8 cellular contexts compared by ENCODE assay signal in genomic region chr18:23437357-23438045, GRCh38. TPM values are rescaled to one million over a fixed set of nuclear protein-coding genes. Genes with fewer than 3 reads are reported as not detected.
DNase-seq lines count a peak whose midpoint lies in the region; ATAC-seq and TF ChIP-seq lines count a peak whose summit lies in the region.

No MANE protein-coding gene starts in this region.

- no peaks in the 10 kb centered on the region for H3K9me3 ChIP-seq in vagina

- TF ChIP-seq POLR2A in vagina (IDR thresholded peaks at IDR 0.05): no peak

- no peaks in the 10 kb centered on the region for H3K27me3 ChIP-seq in rectal smooth muscle tissue (ENCODE audit: control insufficient read depth, insufficient read depth, low read length)
- H3K27me3 ChIP-seq in vagina: no peaks in the 10 kb centered on the region

- intact Hi-C loops in vagina (cut with DNase I): no loop called here

- H3K4me1 ChIP-seq in rectal smooth muscle tissue (ENCODE audit: control insufficient read depth, insufficient read depth, low read length) (no peaks in the 10 kb centered on the region), vagina (peaks cover 19% of the 10 kb centered on the region)

- no peak overlapping the region for H3K27ac ChIP-seq in rectal smooth muscle tissue (ENCODE audit: low read depth, low read length)
- H3K27ac ChIP-seq in vagina: peak overlapping the region; percentile 48

- peak; percentile 99 for ATAC-seq in HG02610 (IDR thresholded peaks at IDR 0.05; ENCODE audit: unreplicated experiment)

- in situ Hi-C loops in GM13976 (cut with MboI; ENCODE audit: low sequenced_read_pairs, unreplicated experiment): no loop called here
- in situ Hi-C loops in astrocyte of the cerebellum (cut with HindIII; ENCODE audit: low sequenced_read_pairs): no loop called here

- peak overlapping the region; percentile 78 for H3K9ac ChIP-seq in rectal smooth muscle tissue (ENCODE audit: low read length)

- H3K4me3 ChIP-seq in astrocyte of the cerebellum (ENCODE audit: low read depth, low read length) (peak overlapping the region; percentile 82), rectal smooth muscle tissue (ENCODE audit: low read length) (peak overlapping the region; percentile 99), vagina (peak overlapping the region; percentile 62 to 75)

- DNase-seq in GM13976 (ENCODE audit: low spot score) (peak; percentile 90), NCI-H1105 (lab: John Stamatoyannopoulos, UW) (peak; percentile 70), T-helper 9 cell (peak; percentile 69), astrocyte of the cerebellum (ENCODE audit: low read depth) (no peak), hepatic stellate cell (ENCODE audit: low spot score) (peak; percentile 80), vagina (ENCODE audit: extremely low spot score in 2 of 2) (no peak)

- H3K36me3 ChIP-seq in rectal smooth muscle tissue (ENCODE audit: control insufficient read depth, insufficient read depth, low read length) (no peaks in the 10 kb centered on the region), vagina (no peaks in the 10 kb centered on the region)

- TF ChIP-seq CTCF in GM13976 (IDR thresholded peaks at IDR 0.05; ENCODE audit: borderline replicate concordance, control extremely low read depth, extremely low read depth, insufficient read depth, missing control alignments) (no peak), astrocyte of the cerebellum (IDR thresholded peaks at IDR 0.05; ENCODE audit: low read depth, low read length, missing control alignments) (no peak), vagina (IDR thresholded peaks at IDR 0.05) (no peak)

RNA-seq across cellular contexts. Expression of gene RIOK3, which starts 15.6 kb away (rescaled TPM):
- total RNA-seq in vagina: 96.7 TPM

Comparison
In these comparisons a context has a peak if more than half of its experiments do, and no peak if none do; other contexts are left out.
1. DNase-seq: peak in GM13976 (single experiment), NCI-H1105 (single experiment), T-helper 9 cell (single experiment) and hepatic stellate cell (single experiment); none in astrocyte of the cerebellum (single experiment) and vagina (0 of 2).
2. Peak in every context shown above with its lines, with median percentiles within 50 percentile points of each other: H3K4me3 ChIP-seq.